Comparison of ENCODE assay signal across 8 cellular contexts in the genomic region with DNA sequence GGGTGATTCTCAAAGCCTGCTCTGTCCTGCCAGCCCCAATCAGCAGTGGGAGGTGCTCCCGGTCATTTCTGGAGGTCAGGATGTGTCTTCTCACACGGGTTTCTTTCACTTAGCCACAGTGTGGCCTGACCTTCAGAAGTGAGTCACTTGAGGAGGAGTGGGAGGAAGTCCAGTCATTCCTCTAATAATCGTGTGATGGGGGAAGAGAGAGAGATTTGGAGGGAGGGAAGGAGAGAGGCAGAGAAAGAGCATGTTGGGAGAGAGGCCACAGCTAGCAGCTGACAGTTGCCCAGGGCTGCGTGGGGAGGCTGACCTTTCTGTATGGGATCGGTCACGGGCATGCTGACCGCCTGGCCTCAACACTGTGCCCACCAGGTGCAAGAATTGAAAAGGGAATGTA.
DNase-seq lines count a peak whose midpoint lies in the region; ATAC-seq and TF ChIP-seq lines count a peak whose summit lies in the region.
"Not testable (repeated sequence)": the region's sequence is repeated elsewhere in the genome, so short reads cannot be mapped to it uniquely, and the experiment has no call there.

No MANE protein-coding gene starts in this region.

- H4K20me1 ChIP-seq in SK-N-SH (ENCODE audit: insufficient read depth); fibroblast of lung (ENCODE audit: control insufficient read depth, extremely low read depth, insufficient read depth, low read length): not testable (repeated sequence)

- H3K4me3 ChIP-seq in SK-N-SH (ENCODE audit: low read depth in 2 of 2, low read length in 1 of 2); astrocyte of the spinal cord (ENCODE audit: low read depth, low read length); fibroblast of lung (replicated peaks in 1 of 4; ENCODE audit: control extremely low read depth in 1 of 4, insufficient read depth in 1 of 4, low read depth in 3 of 4, low read length in 4 of 4); left lung; sigmoid colon: not testable (repeated sequence)

- H3K36me3 ChIP-seq in SK-N-SH (replicated peaks in 1 of 2; ENCODE audit: control insufficient read depth in 1 of 2, insufficient read depth in 2 of 2, low read length in 1 of 2); fibroblast of lung (ENCODE audit: control insufficient read depth, insufficient read depth, low read length); left lung; sigmoid colon: not testable (repeated sequence)

- H3K27ac ChIP-seq in SK-N-SH (ENCODE audit: low read depth in 2 of 2, low read length in 1 of 2) = peak overlapping the region; percentile 39 to 100; a peak in 3 of 4 replicates
- peak overlapping the region; percentile 63 for H3K27ac ChIP-seq in fibroblast of lung (ENCODE audit: insufficient read depth, low read length)
- H3K27ac ChIP-seq in left lung = not testable (repeated sequence)
- H3K27ac ChIP-seq in sigmoid colon = peak overlapping the region in 3 of 4 donors; percentile 12 to 81 (median 19)

- POLR2A ChIA-PET in SK-N-SH (lab: Yijun Ruan, JAX) = not testable (repeated sequence)

- DNase-seq in A172 (ENCODE audit: low spot score) (peak; percentile 94), GM03348 (ENCODE audit: low spot score) (peak; percentile 52), astrocyte of the spinal cord (ENCODE audit: low read depth, low spot score) (peak; percentile 88), fibroblast of lung (ENCODE audit: low read depth in 2 of 2) (peak; percentile 88 to 96)
- DNase-seq in SK-N-SH, left lung, sigmoid colon: not testable (repeated sequence)

- not testable (repeated sequence) for TF ChIP-seq RAD21 in SK-N-SH (IDR thresholded peaks at IDR 0.05; ENCODE audit: low read length)

- CTCF ChIA-PET in SK-N-SH (lab: Yijun Ruan, JAX) = interaction anchor here (1.3 kb wide), 1 partner anchor 152 kb away, joined by 3 read pairs; no protein-coding TSS in a partner anchor

- TF ChIP-seq CTCF in SK-N-SH (IDR thresholded peaks at IDR 0.05); astrocyte of the spinal cord (IDR thresholded peaks at IDR 0.05; ENCODE audit: low read depth, low read length); fibroblast of lung (conservative IDR thresholded peaks at IDR 0.05 in 1 of 2, IDR thresholded peaks at IDR 0.05 in 1 of 2; ENCODE audit: low read depth in 1 of 2, low read length in 2 of 2); left lung (IDR thresholded peaks at IDR 0.05); sigmoid colon (IDR thresholded peaks at IDR 0.05): not testable (repeated sequence)

- H3K4me1 ChIP-seq in SK-N-SH (ENCODE audit: control insufficient read depth in 1 of 2, insufficient read depth in 2 of 2, low read depth in 1 of 2, low read length in 1 of 2) (peaks cover 38 to 48% of the 10 kb centered on the region in 2 experiments), fibroblast of lung (ENCODE audit: control insufficient read depth, extremely low read depth, insufficient read depth, low read length) (peaks cover 32% of the 10 kb centered on the region), left lung (peaks cover 0 to 32% of the 10 kb centered on the region in 2 donors), sigmoid colon (peaks cover 0 to 54% (median 49%) of the 10 kb centered on the region in 4 donors)

- not testable (repeated sequence) for H3K79me2 ChIP-seq in SK-N-SH (ENCODE audit: insufficient read depth); fibroblast of lung (ENCODE audit: control insufficient read depth, insufficient read depth, low read length)

- peak in 1 of 2 experiments; percentile 50; a peak in 1 of 4 replicates for TF ChIP-seq EP300 in SK-N-SH (IDR thresholded peaks at IDR 0.05; ENCODE audit: borderline replicate concordance in 1 of 2, low read depth in 1 of 2, low read length in 1 of 2)
- TF ChIP-seq EP300 in sigmoid colon (IDR thresholded peaks at IDR 0.05) = not testable (repeated sequence)

- H2AFZ ChIP-seq in SK-N-SH (ENCODE audit: low read depth); fibroblast of lung (ENCODE audit: low read length): not testable (repeated sequence)

- H3K9me2 ChIP-seq in SK-N-SH = not testable (repeated sequence)

- peak overlapping the region; percentile 82; the same call in 1 of the 2 replicates for H3K9ac ChIP-seq in SK-N-SH
- not testable (repeated sequence) for H3K9ac ChIP-seq in fibroblast of lung (ENCODE audit: insufficient read depth, low read length)

- WGBS in SK-N-SH (ENCODE audit: low lambda C conversion rate) = 40% methylated on average over 6 of the region's 7 CpGs
- WGBS in sigmoid colon, 2 donors = 56 to 67% methylated on average over 7 of the region's 7 CpGs

- not testable (repeated sequence) for H3K9me3 ChIP-seq in SK-N-SH; fibroblast of lung (ENCODE audit: control insufficient read depth, insufficient read depth, low read depth, low read length); left lung; sigmoid colon

- H3F3A ChIP-seq in SK-N-SH (replicated peaks; ENCODE audit: insufficient read depth) = peaks cover 45% of the 10 kb centered on the region

- peak overlapping the region; percentile 37; the same call in 1 of the 2 replicates for H3K4me2 ChIP-seq in SK-N-SH
- not testable (repeated sequence) for H3K4me2 ChIP-seq in fibroblast of lung (ENCODE audit: extremely low read depth, insufficient read depth, low read length)

- TF ChIP-seq POLR2A in sigmoid colon (IDR thresholded peaks at IDR 0.05) = not testable (repeated sequence)

- H3K27me3 ChIP-seq in SK-N-SH (ENCODE audit: insufficient read depth); fibroblast of lung (ENCODE audit: control insufficient read depth, insufficient read depth, low read length); left lung; sigmoid colon: not testable (repeated sequence)

- in situ Hi-C loops in astrocyte of the spinal cord (cut with HindIII; ENCODE audit: low sequenced_read_pairs) = not testable (repeated sequence)

- peak; percentile 67 for ATAC-seq in HG03565 (IDR thresholded peaks at IDR 0.05; ENCODE audit: unreplicated experiment)
- ATAC-seq in left lung = peak; percentile 25

- intact Hi-C loops in left lung (cut with DNase I); sigmoid colon (cut with DNase I): not testable (repeated sequence)

TF ChIP-seq in SK-N-SH, 30 proteins besides CTCF, POLR2A, EP300 and RAD21:
- peak; percentile 35 for TF ChIP-seq TCF12 (IDR thresholded peaks at IDR 0.05)
- TF ChIP-seq FOSL2 (IDR thresholded peaks at IDR 0.05; ENCODE audit: borderline replicate concordance, low read depth) = peak; percentile 85
- TF ChIP-seq NFIC (IDR thresholded peaks at IDR 0.05; ENCODE audit: borderline replicate concordance) = peak; percentile 33; the same call in 1 of the 2 replicates
- peak; percentile 73 for TF ChIP-seq JUND (IDR thresholded peaks at IDR 0.05)
- TF ChIP-seq, protein P1, sequence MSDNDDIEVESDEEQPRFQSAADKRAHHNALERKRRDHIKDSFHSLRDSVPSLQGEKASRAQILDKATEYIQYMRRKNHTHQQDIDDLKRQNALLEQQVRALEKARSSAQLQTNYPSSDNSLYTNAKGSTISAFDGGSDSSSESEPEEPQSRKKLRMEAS (IDR thresholded peaks at IDR 0.05; ENCODE audit: low read depth) = peak; percentile 66; the same call in 1 of the 2 replicates
- peak; percentile 83; the same call in 1 of the 2 replicates for TF ChIP-seq RXRA (IDR thresholded peaks at IDR 0.05; ENCODE audit: borderline replicate concordance, low read depth)
TF ChIP-seq in SK-N-SH: peak in this region for 6; not testable (repeated sequence) for 24.
